ENCODE assay signal across 23 cellular contexts in the genomic region with DNA sequence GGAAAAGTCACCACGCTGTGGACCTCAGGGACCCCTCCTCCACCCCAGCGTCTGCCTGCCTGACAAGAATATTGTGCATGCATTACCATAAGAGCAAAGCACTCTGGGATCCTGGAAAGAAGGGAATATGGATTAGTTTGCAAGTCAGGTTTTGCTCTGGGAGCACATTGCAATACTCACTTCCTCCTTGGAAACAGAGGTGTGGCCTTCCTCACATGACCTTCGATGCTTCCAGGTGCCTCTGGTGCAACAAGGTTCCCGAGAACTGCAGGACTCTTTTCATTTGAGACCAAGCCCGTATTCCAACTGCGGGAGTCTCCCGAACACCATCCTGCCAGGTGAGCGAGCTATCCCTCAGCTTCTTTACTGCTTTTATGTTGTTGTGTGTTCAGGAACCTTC.
DNase-seq lines count a peak whose midpoint lies in the region; ATAC-seq, FAIRE-seq and TF ChIP-seq lines count a peak whose summit lies in the region.
"Had no signal": no experiment of that assay in that cellular context is flagged by ENCODE, and none has a peak within 500 bp of the region (broad histone marks: within the 10 kb centered on the region; RNA-seq: fewer than 3 reads in every experiment).

No MANE protein-coding gene starts in this region.

- no peak overlapping the region for H3K27ac ChIP-seq in BLaER1
- H3K27ac ChIP-seq in kidney (ENCODE audit: low read depth in 2 of 2, low read length in 2 of 2), result no peak overlapping the region
- H3K27ac ChIP-seq: 22Rv1 had no signal

- ATAC-seq in mucosa of descending colon, result peak; percentile 66

- H3K4me2 ChIP-seq in BLaER1, result peak overlapping the region; percentile 41; the same call in 1 of the 2 replicates

- H3K9me3 Mint-ChIP-seq in activated T-cell treated with anti-CD3 and anti-CD28 coated beads, Interleukin-2, amount 50 U/mL, for 24 hours, result no peaks in the 10 kb centered on the region
- H3K9me3 Mint-ChIP-seq: HFFc6 had no signal

- peak overlapping the region; percentile 18 for H3K27ac Mint-ChIP-seq in activated T-cell treated with anti-CD3 and anti-CD28 coated beads, Interleukin-2, amount 50 U/mL, for 24 hours
- H3K27ac Mint-ChIP-seq: B cell, HFFc6 had no signal

- H3K9ac ChIP-seq in BLaER1 (no peak overlapping the region), kidney (ENCODE audit: low read length in 2 of 2) (no peak overlapping the region)

- no peak for FAIRE-seq in kidney (lab: Jason Lieb, UNC)
- FAIRE-seq: A204.1, G401.6, GM12892, H54 had no signal

- H4K20me1 ChIP-seq in BLaER1, result 0 out of 2 replicates have a peak, but pooled peaks cover 5% of the 10 kb centered on the region

- intact Hi-C loops in kidney (cut with DNase I), result no loop called here
- intact Hi-C loops in mucosa of descending colon (cut with DNase I, micrococcal nuclease), result loop anchor here in 1 of 2 donors (10.0 kb wide), 1 partner anchor 54 kb away; no protein-coding TSS in a partner anchor

- DNase-seq in activated T-cell treated with anti-CD3 and anti-CD28 coated beads, Interleukin-2, amount 50 U/mL, for 24 hours, result no peak
- DNase-seq in activated T-cell treated with anti-CD3 and anti-CD28 coated beads for 4 hours (no peak), kidney (peak; percentile 26), mucosa of descending colon (no peak), NCI-H2227 (lab: John Stamatoyannopoulos, UW; ENCODE audit: unreplicated experiment) (no peak), NCI-H128 (lab: John Stamatoyannopoulos, UW; ENCODE audit: unreplicated experiment) (no peak), dermis blood vessel endothelial cell (no peak)
- DNase-seq: C1 segment of cervical spinal cord; Calu3; CD4-positive, alpha-beta memory T cell; COR-L47; DMS153; DND-41; GOT3; HFFc6 had no signal

- H3K27me3 ChIP-seq in BLaER1, result no peaks in the 10 kb centered on the region

- H3K4me3 Mint-ChIP-seq in activated T-cell treated with anti-CD3 and anti-CD28 coated beads, Interleukin-2, amount 50 U/mL, for 24 hours, result no peak overlapping the region
- H3K4me3 Mint-ChIP-seq: B cell; CD4-positive, alpha-beta memory T cell; HFFc6 had no signal

- TF ChIP-seq CTCF in kidney (IDR thresholded peaks at IDR 0.05; ENCODE audit: borderline replicate concordance, extremely low read depth, insufficient read depth), result no peak
- no peak for TF ChIP-seq CTCF in mucosa of descending colon (IDR thresholded peaks at IDR 0.05)

- H3K4me3 ChIP-seq in BLaER1 (no peak overlapping the region), kidney (ENCODE audit: low read length in 2 of 2) (no peak overlapping the region), mucosa of descending colon (no peak overlapping the region)
- H3K4me3 ChIP-seq: HAP-1 had no signal

- H3K9me3 ChIP-seq in BLaER1, result no peaks in the 10 kb centered on the region
- H3K9me3 ChIP-seq in kidney (ENCODE audit: control insufficient read depth in 1 of 2, low read length in 2 of 2), result no peaks in the 10 kb centered on the region
- H3K9me3 ChIP-seq in mucosa of descending colon, result no peaks in the 10 kb centered on the region
- H3K9me3 ChIP-seq: HAP-1 had no signal

- H3K36me3 Mint-ChIP-seq in activated T-cell treated with anti-CD3 and anti-CD28 coated beads, Interleukin-2, amount 50 U/mL, for 24 hours (ENCODE audit: low read depth), result peaks cover 61% of the 10 kb centered on the region

- H3K4me1 ChIP-seq in BLaER1, result peaks cover 31% of the 10 kb centered on the region
- no peaks in the 10 kb centered on the region for H3K4me1 ChIP-seq in kidney (ENCODE audit: control insufficient read depth in 1 of 2, insufficient read depth in 1 of 2, low read depth in 1 of 2, low read length in 2 of 2)
- no peaks in the 10 kb centered on the region for H3K4me1 ChIP-seq in mucosa of descending colon (ENCODE audit: low read depth)
- H3K4me1 ChIP-seq: HAP-1 had no signal

- H3K27me3 Mint-ChIP-seq in activated T-cell treated with anti-CD3 and anti-CD28 coated beads, Interleukin-2, amount 50 U/mL, for 24 hours, result no peaks in the 10 kb centered on the region
- H3K27me3 Mint-ChIP-seq: B cell; CD4-positive, alpha-beta memory T cell had no signal

- no peaks in the 10 kb centered on the region for H3K4me1 Mint-ChIP-seq in activated T-cell treated with anti-CD3 and anti-CD28 coated beads, Interleukin-2, amount 50 U/mL, for 24 hours (ENCODE audit: low read depth)
- H3K4me1 Mint-ChIP-seq: B cell had no signal

- H3K36me3 ChIP-seq in BLaER1 (peaks cover 53% of the 10 kb centered on the region), kidney (ENCODE audit: control insufficient read depth in 1 of 2, insufficient read depth in 2 of 2, low read length in 2 of 2) (peaks cover 12 to 26% of the 10 kb centered on the region in 2 donors), mucosa of descending colon (ENCODE audit: low read depth) (peaks cover 5% of the 10 kb centered on the region)
